20 cellular contexts compared by ENCODE assay signal in genomic region chr10:124120410-124121061, GRCh38.
"Had no signal": no experiment of that assay in that cellular context is flagged by ENCODE, and none has a peak within 500 bp of the region (broad histone marks: within the 10 kb centered on the region; RNA-seq: fewer than 3 reads in every experiment).

No MANE protein-coding gene starts in this region.

- H3K36me3 Mint-ChIP-seq: activated naive CD8-positive, alpha-beta T cell treated with anti-CD3 and anti-CD28 coated beads, Interleukin-2, amount 10 ng/mL, durations not matched to agents 7 days and 5 days; natural killer cell treated with Interleukin-12 subunit alpha and Interleukin-12 subunit beta and Interleukin-15 and Interleukin-18, amount 100 ng/mL, for 72 hours; type B pancreatic cell; WTC11 had no signal

- H3K9me3 Mint-ChIP-seq: activated naive CD8-positive, alpha-beta T cell treated with anti-CD3 and anti-CD28 coated beads, Interleukin-2, amount 10 ng/mL, durations not matched to agents 7 days and 5 days; activated T-helper 1 cell treated with anti-CD3 and anti-CD28 coated beads, Interleukin-12 subunit alpha, Interleukin-12 subunit beta, Interleukin-2, Interleukin-4 antibody, amounts not matched to agents 30 ng/mL and 10 ng/mL and 1 ng/mL, durations not matched to agents 14 hours and 24 hours and 36 hours; natural killer cell treated with Interleukin-12 subunit alpha and Interleukin-12 subunit beta and Interleukin-15 and Interleukin-18, amount 100 ng/mL, for 72 hours; T-helper 1 cell treated with Interleukin-12 subunit alpha and Interleukin-12 subunit beta and Interleukin-4 antibody, amounts not matched to agents 30 μg/mL and 1 μg/mL, for 36 hours; type B pancreatic cell; WTC11 had no signal

- H3K27me3 Mint-ChIP-seq: natural killer cell treated with Interleukin-12 subunit alpha and Interleukin-12 subunit beta and Interleukin-15 and Interleukin-18, amount 100 ng/mL, for 72 hours had no signal

- H3K4me1 Mint-ChIP-seq: activated naive CD8-positive, alpha-beta T cell treated with anti-CD3 and anti-CD28 coated beads, Interleukin-2, amount 10 ng/mL, durations not matched to agents 7 days and 5 days had no signal

- H3K27ac ChIP-seq: colonic mucosa, dorsolateral prefrontal cortex, ovary, prostate gland, right atrium auricular region, testis, vagina had no signal

- H3K9me3 ChIP-seq: colonic mucosa, esophagus squamous epithelium, gastrocnemius medialis, neutrophil, ovary, prostate gland, right atrium auricular region, testis, vagina had no signal

- DNase-seq: activated CD4-positive, alpha-beta T cell treated with anti-CD3 and anti-CD28 coated beads, Interleukin-2, amount 50 U/mL, for 48 hours; activated naive CD8-positive, alpha-beta T cell treated with anti-CD3 and anti-CD28 coated beads, Interleukin-2, amount 10 ng/mL, durations not matched to agents 7 days and 5 days; colonic mucosa; esophagus squamous epithelium; gastrocnemius medialis; ovary; stimulated activated CD4-positive, alpha-beta T cell treated with anti-CD3 and anti-CD28 coated beads, Interleukin-12 subunit alpha, Interleukin-12 subunit beta, amount 100 ng/mL, for 4 hours; stimulated activated CD4-positive, alpha-beta T cell treated with anti-CD3 and anti-CD28 coated beads, Interleukin-4, amount 100 ng/mL, for 4 hours; T1000; testis had no signal

- H3K4me3 ChIP-seq: colonic mucosa, dorsolateral prefrontal cortex, esophagus squamous epithelium, gastrocnemius medialis, ovary, prostate gland, right atrium auricular region, testis, vagina had no signal

- H3K27me3 ChIP-seq: colonic mucosa, dorsolateral prefrontal cortex, esophagus squamous epithelium, gastrocnemius medialis, neutrophil, ovary, right atrium auricular region, testis, vagina had no signal

- H3K4me1 ChIP-seq: colonic mucosa, prostate gland, testis had no signal

- ATAC-seq: gastrocnemius medialis, WTC11 had no signal

- H3K4me3 Mint-ChIP-seq: activated naive CD8-positive, alpha-beta T cell treated with anti-CD3 and anti-CD28 coated beads, Interleukin-2, amount 10 ng/mL, durations not matched to agents 7 days and 5 days; activated T-helper 1 cell treated with anti-CD3 and anti-CD28 coated beads, Interleukin-12 subunit alpha, Interleukin-12 subunit beta, Interleukin-2, Interleukin-4 antibody, amounts not matched to agents 30 ng/mL and 10 ng/mL and 1 ng/mL, durations not matched to agents 14 hours and 24 hours and 36 hours; natural killer cell treated with Interleukin-12 subunit alpha and Interleukin-12 subunit beta and Interleukin-15 and Interleukin-18, amount 100 ng/mL, for 72 hours; T-helper 1 cell treated with Interleukin-12 subunit alpha and Interleukin-12 subunit beta and Interleukin-4 antibody, amounts not matched to agents 30 μg/mL and 1 μg/mL, for 36 hours; type B pancreatic cell; WTC11 had no signal

- H3K27ac Mint-ChIP-seq: activated naive CD8-positive, alpha-beta T cell treated with anti-CD3 and anti-CD28 coated beads, Interleukin-2, amount 10 ng/mL, durations not matched to agents 7 days and 5 days; activated T-helper 1 cell treated with anti-CD3 and anti-CD28 coated beads, Interleukin-12 subunit alpha, Interleukin-12 subunit beta, Interleukin-2, Interleukin-4 antibody, amounts not matched to agents 30 ng/mL and 10 ng/mL and 1 ng/mL, durations not matched to agents 14 hours and 24 hours and 36 hours; natural killer cell treated with Interleukin-12 subunit alpha and Interleukin-12 subunit beta and Interleukin-15 and Interleukin-18, amount 100 ng/mL, for 72 hours; T-helper 1 cell treated with Interleukin-12 subunit alpha and Interleukin-12 subunit beta and Interleukin-4 antibody, amounts not matched to agents 30 μg/mL and 1 μg/mL, for 36 hours; type B pancreatic cell; WTC11 had no signal

- H3K36me3 ChIP-seq: colonic mucosa, esophagus squamous epithelium, gastrocnemius medialis, neutrophil, ovary, prostate gland, right atrium auricular region, vagina had no signal
